In genomic region chr10:11797281-11797680, GRCh38 we compare ENCODE assay signal across 32 cellular contexts. TPM values are rescaled to one million over a fixed set of nuclear protein-coding genes. Genes with fewer than 3 reads are reported as not detected.
"Had no signal": no experiment of that assay in that cellular context is flagged by ENCODE, and none has a peak within 500 bp of the region (broad histone marks: within the 10 kb centered on the region; RNA-seq: fewer than 3 reads in every experiment).

No MANE protein-coding gene starts in this region.

- H3K4me3 Mint-ChIP-seq: activated CD4-positive, alpha-beta memory T cell treated with anti-CD3 and anti-CD28 coated beads for 36 hours; activated CD4-positive, alpha-beta T cell treated with anti-CD3 and anti-CD28 coated beads for 36 hours; activated CD4-positive, alpha-beta T cell treated with anti-CD3 and anti-CD28 coated beads, Interleukin-2, amount 10 ng/mL, durations not matched to agents 24 days and 14 days; activated CD8-positive, alpha-beta memory T cell treated with anti-CD3 and anti-CD28 coated beads, Interleukin-2, amount 10 ng/mL, durations not matched to agents 7 days and 5 days; activated CD8-positive, alpha-beta T cell treated with anti-CD3 and anti-CD28 coated beads, Interleukin-2, amount 10 ng/mL, durations not matched to agents 7 days and 5 days; activated naive CD4-positive, alpha-beta T cell treated with anti-CD3 and anti-CD28 coated beads, Interleukin-2, amount 10 ng/mL, durations not matched to agents 7 days and 5 days; activated naive CD8-positive, alpha-beta T cell treated with anti-CD3 and anti-CD28 coated beads, Interleukin-2, amount 10 ng/mL, durations not matched to agents 7 days and 5 days; activated T-helper 1 cell treated with anti-CD3 and anti-CD28 coated beads, Interleukin-12 subunit alpha, Interleukin-12 subunit beta, Interleukin-2, Interleukin-4 antibody, amounts not matched to agents 30 ng/mL and 10 ng/mL and 1 ng/mL, durations not matched to agents 14 hours and 24 hours and 36 hours; central memory CD8-positive, alpha-beta T cell; dendritic cell treated with granulocyte-macrophage colony-stimulating factor and Interleukin-4, amounts not matched to agents 40 ng/mL and 50 ng/mL, for 4 days; endodermal cell had no signal

- H3K27me3 ChIP-seq: ascending aorta, brain microvascular endothelial cell, dorsolateral prefrontal cortex, gastrocnemius medialis, heart left ventricle had no signal

- H3K36me3 Mint-ChIP-seq: activated CD4-positive, alpha-beta memory T cell treated with anti-CD3 and anti-CD28 coated beads for 36 hours; activated CD8-positive, alpha-beta memory T cell treated with anti-CD3 and anti-CD28 coated beads, Interleukin-2, amount 10 ng/mL, durations not matched to agents 7 days and 5 days; activated naive CD4-positive, alpha-beta T cell treated with anti-CD3 and anti-CD28 coated beads, Interleukin-2, amount 10 ng/mL, durations not matched to agents 7 days and 5 days; activated naive CD4-positive, alpha-beta T cell treated with anti-CD3 and anti-CD28 coated beads, Interleukin-2, amount 50 U/mL, for 72 hours; activated naive CD8-positive, alpha-beta T cell treated with anti-CD3 and anti-CD28 coated beads, Interleukin-2, amount 10 ng/mL, durations not matched to agents 7 days and 5 days had no signal

- H3K4me1 Mint-ChIP-seq: activated CD4-positive, alpha-beta T cell treated with anti-CD3 and anti-CD28 coated beads for 36 hours; activated naive CD4-positive, alpha-beta T cell treated with anti-CD3 and anti-CD28 coated beads, Interleukin-2, amount 10 ng/mL, durations not matched to agents 7 days and 5 days; central memory CD8-positive, alpha-beta T cell had no signal

- H3K4me3 ChIP-seq: ascending aorta, coronary artery, dorsolateral prefrontal cortex, gastrocnemius medialis, heart left ventricle had no signal

- H3K9me3 Mint-ChIP-seq: activated CD4-positive, alpha-beta memory T cell treated with anti-CD3 and anti-CD28 coated beads for 36 hours; activated naive CD4-positive, alpha-beta T cell treated with anti-CD3 and anti-CD28 coated beads, Interleukin-2, amount 10 ng/mL, durations not matched to agents 7 days and 5 days; activated naive CD8-positive, alpha-beta T cell treated with anti-CD3 and anti-CD28 coated beads, Interleukin-2, amount 10 ng/mL, durations not matched to agents 7 days and 5 days; central memory CD8-positive, alpha-beta T cell; dendritic cell treated with granulocyte-macrophage colony-stimulating factor and Interleukin-4, amounts not matched to agents 40 ng/mL and 50 ng/mL, for 4 days had no signal

- H3K36me3 ChIP-seq: ascending aorta, brain microvascular endothelial cell, gastrocnemius medialis, heart left ventricle had no signal

- ATAC-seq: activated CD4-positive, alpha-beta T cell treated with anti-CD3 and anti-CD28 coated beads for 36 hours; activated CD8-positive, alpha-beta memory T cell treated with anti-CD3 and anti-CD28 coated beads, Interleukin-2, amount 10 ng/mL, durations not matched to agents 7 days and 5 days; activated CD8-positive, alpha-beta T cell treated with anti-CD3 and anti-CD28 coated beads, Interleukin-2, amount 10 ng/mL, durations not matched to agents 7 days and 5 days; activated naive CD4-positive, alpha-beta T cell treated with anti-CD3 and anti-CD28 coated beads, Interleukin-2, amount 50 U/mL, for 72 hours; esophagus mucosa; gastrocnemius medialis; heart left ventricle had no signal

- FAIRE-seq: bronchial epithelial cell had no signal

- H3K27me3 Mint-ChIP-seq: activated CD4-positive, alpha-beta T cell treated with anti-CD3 and anti-CD28 coated beads for 36 hours; activated CD4-positive, alpha-beta T cell treated with anti-CD3 and anti-CD28 coated beads, Interleukin-2, amount 10 ng/mL, durations not matched to agents 24 days and 14 days; activated CD8-positive, alpha-beta memory T cell treated with anti-CD3 and anti-CD28 coated beads, Interleukin-2, amount 10 ng/mL, durations not matched to agents 7 days and 5 days; activated naive CD8-positive, alpha-beta T cell treated with anti-CD3 and anti-CD28 coated beads, Interleukin-2, amount 10 ng/mL, durations not matched to agents 7 days and 5 days; dendritic cell treated with granulocyte-macrophage colony-stimulating factor and Interleukin-4, amounts not matched to agents 40 ng/mL and 50 ng/mL, for 4 days had no signal

- H3K27ac ChIP-seq: ascending aorta, brain microvascular endothelial cell, coronary artery, dorsolateral prefrontal cortex, gastrocnemius medialis, heart left ventricle had no signal

- H3K27ac Mint-ChIP-seq: activated CD4-positive, alpha-beta memory T cell treated with anti-CD3 and anti-CD28 coated beads for 36 hours; activated CD4-positive, alpha-beta T cell treated with anti-CD3 and anti-CD28 coated beads for 36 hours; activated CD4-positive, alpha-beta T cell treated with anti-CD3 and anti-CD28 coated beads, Interleukin-2, amount 10 ng/mL, durations not matched to agents 24 days and 14 days; activated CD8-positive, alpha-beta memory T cell treated with anti-CD3 and anti-CD28 coated beads, Interleukin-2, amount 10 ng/mL, durations not matched to agents 7 days and 5 days; activated CD8-positive, alpha-beta T cell treated with anti-CD3 and anti-CD28 coated beads, Interleukin-2, amount 10 ng/mL, durations not matched to agents 7 days and 5 days; activated naive CD4-positive, alpha-beta T cell treated with anti-CD3 and anti-CD28 coated beads, Interleukin-2, amount 10 ng/mL, durations not matched to agents 7 days and 5 days; activated naive CD4-positive, alpha-beta T cell treated with anti-CD3 and anti-CD28 coated beads, Interleukin-2, amount 50 U/mL, for 72 hours; activated naive CD8-positive, alpha-beta T cell treated with anti-CD3 and anti-CD28 coated beads, Interleukin-2, amount 10 ng/mL, durations not matched to agents 7 days and 5 days; activated T-helper 1 cell treated with anti-CD3 and anti-CD28 coated beads, Interleukin-12 subunit alpha, Interleukin-12 subunit beta, Interleukin-2, Interleukin-4 antibody, amounts not matched to agents 30 ng/mL and 10 ng/mL and 1 ng/mL, durations not matched to agents 14 hours and 24 hours and 36 hours; activated T-helper 2 cell treated with anti-CD3 and anti-CD28 coated beads, Interferon-gamma antibody, Interleukin-2, Interleukin-4, amounts not matched to agents 10 μg/mL and 5 μg/mL and 100 μg/mL, durations not matched to agents 14 hours and 24 hours and 36 hours; dendritic cell treated with granulocyte-macrophage colony-stimulating factor and Interleukin-4, amounts not matched to agents 40 ng/mL and 50 ng/mL, for 4 days had no signal

- H3K9me3 ChIP-seq: ascending aorta, gastrocnemius medialis, heart left ventricle had no signal

- DNase-seq: activated CD4-positive, alpha-beta memory T cell treated with anti-CD3 and anti-CD28 coated beads for 36 hours; activated CD4-positive, alpha-beta T cell treated with anti-CD3 and anti-CD28 coated beads for 36 hours; activated CD4-positive, alpha-beta T cell treated with anti-CD3 and anti-CD28 coated beads, Interleukin-2, amount 10 ng/mL, durations not matched to agents 24 days and 14 days; activated CD4-positive, CD25-positive, alpha-beta regulatory T cell; activated CD4-positive, CD25-positive, alpha-beta regulatory T cell treated with anti-CD3 and anti-CD28 coated beads, Interleukin-2, amount 50 U/mL, for 72 hours; activated CD8-positive, alpha-beta memory T cell treated with anti-CD3 and anti-CD28 coated beads, Interleukin-2, amount 10 ng/mL, durations not matched to agents 7 days and 5 days; activated CD8-positive, alpha-beta memory T cell treated with anti-CD3 and anti-CD28 coated beads, Interleukin-2, amount 50 U/mL, for 4 hours; activated CD8-positive, alpha-beta T cell treated with anti-CD3 and anti-CD28 coated beads, Interleukin-2, amount 10 ng/mL, durations not matched to agents 7 days and 5 days; activated effector memory CD4-positive, alpha-beta T cell treated with anti-CD3 and anti-CD28 coated beads, Interleukin-2, amount 50 U/mL, for 16 hours; activated naive CD4-positive, alpha-beta T cell treated with anti-CD3 and anti-CD28 coated beads, Interleukin-2, amount 10 ng/mL, durations not matched to agents 7 days and 5 days; activated naive CD8-positive, alpha-beta T cell treated with anti-CD3 and anti-CD28 coated beads, Interleukin-2, amount 10 ng/mL, durations not matched to agents 7 days and 5 days; activated T-cell treated with anti-CD3 and anti-CD28 coated beads, Interleukin-2, amount 50 U/mL, for 1 hour; activated T-cell treated with anti-CD3 and anti-CD28 coated beads, Interleukin-2, amount 50 U/mL, for 48 hours; brain microvascular endothelial cell; dorsolateral prefrontal cortex; effector memory CD4-positive, alpha-beta T cell; endodermal cell; foreskin fibroblast; gastrocnemius medialis; glutamatergic neuron; heart left ventricle; T-helper 1 cell; T-helper 2 cell had no signal

- H3K4me1 ChIP-seq: ascending aorta, gastrocnemius medialis had no signal

RNA-seq across cellular contexts. Expression of gene ECHDC3, which starts 55.1 kb away (rescaled TPM):
- total RNA-seq: activated T-helper 2 cell treated with anti-CD3 and anti-CD28 coated beads, Interferon-gamma antibody, Interleukin-2, Interleukin-4, amounts not matched to agents 10 μg/mL and 5 μg/mL and 100 μg/mL, durations not matched to agents 14 hours and 24 hours and 36 hours had no signal
